16 cellular contexts compared by ENCODE assay signal in genomic region chr21:25871566-25871965, GRCh38.
A peak's percentile ranks its signal among the peaks of the same experiment; 100 is the strongest.
DNase-seq lines count a peak whose midpoint lies in the region; ATAC-seq, FAIRE-seq and TF ChIP-seq lines count a peak whose summit lies in the region.
"Had no signal": no experiment of that assay in that cellular context is flagged by ENCODE, and none has a peak within 500 bp of the region (broad histone marks: within the 10 kb centered on the region; RNA-seq: fewer than 3 reads in every experiment).

No MANE protein-coding gene starts in this region.

- H3K4me1 ChIP-seq in IMR-90 (ENCODE audit: control insufficient read depth, insufficient read depth, low read length) = no peaks in the 10 kb centered on the region
- H3K4me1 ChIP-seq in GM12878 (ENCODE audit: control insufficient read depth, insufficient read depth, low read length) = no peaks in the 10 kb centered on the region
- H3K4me1 ChIP-seq in left ventricle myocardium inferior = no peaks in the 10 kb centered on the region
- H3K4me1 ChIP-seq: lower lobe of right lung had no signal

- H3K27ac ChIP-seq in IMR-90 (ENCODE audit: insufficient read depth, low read length) = no peak overlapping the region
- H3K27ac ChIP-seq in GM12878 (ENCODE audit: control insufficient read depth, insufficient read depth) = no peak overlapping the region
- no peak overlapping the region for H3K27ac ChIP-seq in left ventricle myocardium inferior (replicated peaks)
- H3K27ac ChIP-seq: lower lobe of right lung, neutrophil had no signal

- no peak for ATAC-seq in IMR-90 (ENCODE audit: low read depth)
- ATAC-seq in GM12878 = no peak
- ATAC-seq: lower lobe of right lung had no signal

- FAIRE-seq in GM12878 (lab: Jason Lieb, UNC) = no peak

- H3K36me3 Mint-ChIP-seq in neural crest cell (ENCODE audit: low read depth) = peaks cover 20% of the 10 kb centered on the region

- 0 out of 2 replicates have a peak, but pooled peaks cover 3% of the 10 kb centered on the region for H3K9me1 ChIP-seq in IMR-90 (ENCODE audit: insufficient read depth, low read length)

- H3K18ac ChIP-seq in IMR-90 (ENCODE audit: low read depth, low read length) = no peak overlapping the region

- H3K4me1 Mint-ChIP-seq in neural crest cell = peaks cover 15% of the 10 kb centered on the region

- in situ Hi-C loops in IMR-90 (cut with MboI; ENCODE audit: low sequenced_read_pairs) = no loop called here
- in situ Hi-C loops in GM12878 (cut with MboI) = no loop called here

- TF ChIP-seq RAD21 in IMR-90 (IDR thresholded peaks at IDR 0.05; ENCODE audit: low read length) (no peak), GM12878 (IDR thresholded peaks at IDR 0.05; ENCODE audit: insufficient read depth, low read depth, low read length) (no peak)

- H4K20me1 ChIP-seq in IMR-90 (ENCODE audit: insufficient read depth, low read length) = no peaks in the 10 kb centered on the region
- no peaks in the 10 kb centered on the region for H4K20me1 ChIP-seq in GM12878 (ENCODE audit: control insufficient read depth, insufficient read depth)

- H3K4me3 ChIP-seq in IMR-90 (ENCODE audit: insufficient read depth, low read depth, low read length) = no peak overlapping the region
- no peak overlapping the region for H3K4me3 ChIP-seq in GM12878
- H3K4me3 ChIP-seq in left ventricle myocardium inferior = no peak overlapping the region
- H3K4me3 ChIP-seq: lower lobe of right lung had no signal

- no peaks in the 10 kb centered on the region for H3K27me3 ChIP-seq in IMR-90 (ENCODE audit: control insufficient read depth, insufficient read depth, low read length)
- H3K27me3 ChIP-seq in GM12878 (replicated peaks in 1 of 2; ENCODE audit: control insufficient read depth in 2 of 2, insufficient read depth in 2 of 2, low read length in 1 of 2) = no peaks in the 10 kb centered on the region
- H3K27me3 ChIP-seq in left ventricle myocardium inferior (ENCODE audit: low read depth) = no peaks in the 10 kb centered on the region
- H3K27me3 ChIP-seq: neutrophil had no signal

- H2AK9ac ChIP-seq in IMR-90 (replicated peaks; ENCODE audit: low read depth, low read length, poor library complexity) = no peak overlapping the region

- CTCF ChIA-PET in IMR-90 (lab: Yijun Ruan, JAX) = no interaction called here
- CTCF ChIA-PET in GM12878 (lab: Yijun Ruan, JAX) = interaction anchor here (0.8 kb wide), 1 partner anchor 25 kb away, joined by 3 read pairs; no protein-coding TSS in a partner anchor

- no peak overlapping the region for H3K4me3 Mint-ChIP-seq in neural crest cell

- no peak overlapping the region for H4K8ac ChIP-seq in IMR-90 (ENCODE audit: low read depth in 2 of 2, low read length in 2 of 2)

- no peaks in the 10 kb centered on the region for H3K36me3 ChIP-seq in IMR-90 (ENCODE audit: control insufficient read depth, insufficient read depth, low read length)
- H3K36me3 ChIP-seq in GM12878 (ENCODE audit: control insufficient read depth in 2 of 2, insufficient read depth in 2 of 2, low read length in 1 of 2) = no peaks in the 10 kb centered on the region
- H3K36me3 ChIP-seq in left ventricle myocardium inferior = no peaks in the 10 kb centered on the region
- H3K36me3 ChIP-seq: lower lobe of right lung, neutrophil had no signal

- no peak overlapping the region for H2BK5ac ChIP-seq in IMR-90 (ENCODE audit: low read depth, low read length, poor library complexity, severe bottlenecking)

- no peak overlapping the region for H3K14ac ChIP-seq in IMR-90 (replicated peaks; ENCODE audit: low read depth, low read length)

- peak; percentile 9 to 21 for DNase-seq in activated CD4-positive, alpha-beta T cell treated with anti-CD3 and anti-CD28 coated beads, Interleukin-2, amount 50 U/mL, for 48 hours
- no peak for DNase-seq in activated CD4-positive, alpha-beta T cell treated with anti-CD3 and anti-CD28 coated beads for 1 hour
- DNase-seq in IMR-90 (no peak), GM12878 (ENCODE audit: low read depth, low spot score) (no peak), neural crest cell (ENCODE audit: low read depth, low spot score) (no peak), left ventricle myocardium inferior (no peak), GM03348 (ENCODE audit: low spot score) (no peak)
- no peak for DNase-seq in activated CD4-positive, CD25-positive, alpha-beta regulatory T cell treated with anti-CD3 and anti-CD28 coated beads, Interleukin-2, amount 50 U/mL, for 72 hours
- DNase-seq: activated T-cell treated with anti-CD3 and anti-CD28 coated beads, Interleukin-2, amount 50 U/mL, for 1 hour; AML-193; aorta; lower lobe of right lung; MV-4-11; NCI-H510A treated with DMSO at 0.1 percent for 48 hours; SHP77 had no signal

- H3K9me3 Mint-ChIP-seq in neural crest cell = peaks cover 3% of the 10 kb centered on the region

- no peak overlapping the region for H2AK5ac ChIP-seq in IMR-90 (ENCODE audit: low read depth, low read length)

- intact Hi-C loops in IMR-90 (cut with micrococcal nuclease) = no loop called here
- intact Hi-C loops in GM12878 (cut with micrococcal nuclease; ENCODE audit: unreplicated experiment) = no loop called here
- intact Hi-C loops in left ventricle myocardium inferior (cut with micrococcal nuclease) = no loop called here

- no peak overlapping the region for H3K9ac ChIP-seq in IMR-90 (ENCODE audit: low read depth, low read length)
- H3K9ac ChIP-seq in GM12878 (ENCODE audit: control insufficient read depth, insufficient read depth, low read length) = no peak overlapping the region

- H4K5ac ChIP-seq in IMR-90 (ENCODE audit: low read depth, low read length) = no peak overlapping the region

- no peaks in the 10 kb centered on the region for H3K79me1 ChIP-seq in IMR-90 (ENCODE audit: low read depth in 1 of 2, low read length in 2 of 2)

- no peaks in the 10 kb centered on the region for H3K27me3 Mint-ChIP-seq in neural crest cell (ENCODE audit: low read depth)

- H2BK15ac ChIP-seq in IMR-90 (ENCODE audit: low read depth, low read length) = no peak overlapping the region

- H3K79me2 ChIP-seq in GM12878 (ENCODE audit: control insufficient read depth, insufficient read depth, low read length) = no peaks in the 10 kb centered on the region

- H3K9me3 ChIP-seq in IMR-90 (ENCODE audit: control insufficient read depth, insufficient read depth, low read length) (no peaks in the 10 kb centered on the region), GM12878 (replicated peaks; ENCODE audit: control insufficient read depth, insufficient read depth, low read length) (no peaks in the 10 kb centered on the region), left ventricle myocardium inferior (replicated peaks) (no peaks in the 10 kb centered on the region)
- H3K9me3 ChIP-seq: lower lobe of right lung, neutrophil had no signal

- dilution Hi-C loops in IMR-90 (cut with HindIII; ENCODE audit: low sequenced_read_pairs, unreplicated experiment) = no loop called here

- H3K56ac ChIP-seq in IMR-90 (ENCODE audit: extremely low read depth, insufficient read depth, low read length) = no peak overlapping the region

- H3K23ac ChIP-seq in IMR-90 (ENCODE audit: low read depth, low read length) = no peak overlapping the region

- no peak overlapping the region for H3K4ac ChIP-seq in IMR-90 (ENCODE audit: low read depth, low read length)

- TF ChIP-seq CTCF in IMR-90 (conservative IDR thresholded peaks at IDR 0.05; ENCODE audit: low read depth, low read length) = 0 out of 2 replicates have a peak, but pooled peaks have one; percentile 6
- 0 out of 6 replicates have a peak, but pooled peaks of 2 of the 3 experiments have one; percentile 5 to 18 for TF ChIP-seq CTCF in GM12878 (IDR thresholded peaks at IDR 0.05 in 2 of 3, conservative IDR thresholded peaks at IDR 0.05 in 1 of 3; ENCODE audit: control insufficient read depth in 2 of 3, extremely low read depth in 1 of 3, insufficient read depth in 1 of 3, low read depth in 3 of 3, low read length in 3 of 3)
- TF ChIP-seq CTCF in neural crest cell (conservative IDR thresholded peaks at IDR 0.05) = peak; percentile 24
- no peak for TF ChIP-seq CTCF in left ventricle myocardium inferior (IDR thresholded peaks at IDR 0.05; ENCODE audit: borderline replicate concordance)

- no peak overlapping the region for H4K91ac ChIP-seq in IMR-90 (ENCODE audit: insufficient read depth, low read depth, low read length)

- WGBS in IMR-90 (ENCODE audit: extremely low coverage in 2 of 2, insufficient read length in 1 of 2), 2 experiments = no CpG with 5 or more reads among the region's 3 CpGs
- WGBS in GM12878 (ENCODE audit: insufficient coverage, insufficient replicate concordance, low lambda C conversion rate, missing lambda C conversion rate) = 88% methylated on average over 3 of the region's 3 CpGs

- no TSS peak for BruUV-seq in IMR-90 (replicated peaks; lab: Mats Ljungman, UMichigan)
- BruUV-seq in GM12878 (replicated peaks; lab: Mats Ljungman, UMichigan) = no TSS peak

- no peak overlapping the region for H3K27ac Mint-ChIP-seq in neural crest cell (ENCODE audit: unreplicated experiment)

- POLR2A ChIA-PET in IMR-90 (lab: Charles Lee; ENCODE audit: unreplicated experiment) (interaction anchor here (0.7 kb wide), 1 partner anchor 809 kb away, joined by 16 read pairs; no protein-coding TSS in a partner anchor), GM12878 (lab: Charles Lee) (interaction anchor here (0.6 kb wide), 1 partner anchor 64 kb away, joined by 4 read pairs; no protein-coding TSS in a partner anchor)

- H3K4me2 ChIP-seq in IMR-90 (ENCODE audit: low read depth, low read length) (no peak overlapping the region), GM12878 (ENCODE audit: control insufficient read depth, insufficient read depth) (no peak overlapping the region)

- H2BK20ac ChIP-seq in IMR-90 (ENCODE audit: low read depth, low read length) = no peak overlapping the region

- H2AFZ ChIP-seq in IMR-90 (replicated peaks; ENCODE audit: low read length, poor library complexity) = no peak overlapping the region
- H2AFZ ChIP-seq in GM12878 (ENCODE audit: control insufficient read depth, low read depth, low read length) = no peak overlapping the region

- SMC1A ChIA-PET in GM12878 (lab: Charles Lee; ENCODE audit: uncharacterized antibody, unreplicated experiment) = interaction anchor here (1.2 kb wide), 1 partner anchor 264 kb away, joined by 5 read pairs; no protein-coding TSS in a partner anchor

- H2BK120ac ChIP-seq in IMR-90 (ENCODE audit: low read depth, low read length) = no peak overlapping the region

- TF ChIP-seq POLR2A in IMR-90 (IDR thresholded peaks at IDR 0.05; ENCODE audit: low read depth, low read length) = no peak
- TF ChIP-seq POLR2A in GM12878 (IDR thresholded peaks at IDR 0.05; ENCODE audit: low read depth, low read length) = no peak

- TF ChIP-seq EP300 in GM12878 (IDR thresholded peaks at IDR 0.05; ENCODE audit: borderline replicate concordance in 1 of 2, control insufficient read depth in 1 of 2, low read depth in 2 of 2, low read length in 2 of 2) = no peak

- RAD21 ChIA-PET in GM12878 (lab: Charles Lee; ENCODE audit: unreplicated experiment) = no interaction called here

TF ChIP-seq in IMR-90, 13 proteins besides CTCF, POLR2A, EP300 and RAD21 (continues in another document):
- TF ChIP-seq RCOR1 (IDR thresholded peaks at IDR 0.05; ENCODE audit: insufficient replicate concordance, low read length) (no peak), RFX5 (IDR thresholded peaks at IDR 0.05; ENCODE audit: low read depth, low read length) (no peak), NFE2L2 (IDR thresholded peaks at IDR 0.05; ENCODE audit: low read depth, low read length) (no peak)

TF ChIP-seq in GM12878, 131 proteins besides CTCF, POLR2A, EP300 and RAD21 (continues in another document):
- no peak for TF ChIP-seq ZBED1 (IDR thresholded peaks at IDR 0.05; ENCODE audit: borderline replicate concordance)

Comparison
In these comparisons a context has a peak if more than half of its experiments do, and no peak if none do; other contexts are left out.
1. DNase-seq: peak in activated CD4-positive, alpha-beta T cell treated with anti-CD3 and anti-CD28 coated beads, Interleukin-2, amount 50 U/mL, for 48 hours (2 of 2); none in activated CD4-positive, alpha-beta T cell treated with anti-CD3 and anti-CD28 coated beads for 1 hour (single experiment), IMR-90 (single experiment), GM12878 (single experiment), neural crest cell (single experiment), left ventricle myocardium inferior (single experiment), GM03348 (single experiment) and activated CD4-positive, CD25-positive, alpha-beta regulatory T cell treated with anti-CD3 and anti-CD28 coated beads, Interleukin-2, amount 50 U/mL, for 72 hours (single experiment).